In the genomic region with DNA sequence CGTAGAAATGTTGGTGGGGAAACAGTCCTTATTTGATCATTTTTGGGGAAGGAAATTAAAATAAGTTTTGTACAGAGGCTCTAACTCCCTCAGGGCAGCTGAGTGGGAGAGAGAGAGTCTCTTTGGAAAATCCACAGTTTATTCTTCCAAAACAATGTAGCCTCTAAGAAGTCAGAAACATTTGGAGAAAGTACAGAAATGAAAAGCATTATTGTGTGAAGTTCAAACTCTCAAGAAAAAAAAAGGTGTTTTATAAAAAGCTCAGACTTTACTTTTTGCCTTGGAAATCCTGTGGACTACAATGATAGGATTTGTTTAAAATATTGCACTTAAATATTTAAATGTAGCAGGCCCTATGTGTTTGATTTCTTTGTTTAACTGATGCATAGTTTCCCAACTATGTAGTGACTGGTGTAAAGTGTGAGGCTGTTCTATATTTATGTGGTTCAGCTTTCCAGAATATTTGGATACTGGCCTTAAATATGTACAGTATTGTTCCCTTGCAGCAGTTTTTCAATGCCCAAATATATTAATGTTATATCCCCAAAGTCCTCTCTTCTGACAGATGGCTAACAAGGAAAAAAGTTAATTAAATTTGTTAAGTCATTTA, we compare ENCODE assay signal across 31 cellular contexts.
DNase-seq lines count a peak whose midpoint lies in the region; ATAC-seq, FAIRE-seq and TF ChIP-seq lines count a peak whose summit lies in the region.
"Had no signal": no experiment of that assay in that cellular context is flagged by ENCODE, and none has a peak within 500 bp of the region (broad histone marks: within the 10 kb centered on the region; RNA-seq: fewer than 3 reads in every experiment).

No MANE protein-coding gene starts in this region.

- CTCF ChIA-PET in PC-3 (lab: Charles Lee) = no interaction called here

- H3K27me3 ChIP-seq in PC-3 (ENCODE audit: low read length) (no peaks in the 10 kb centered on the region), tibial artery (no peaks in the 10 kb centered on the region)
- H3K27me3 ChIP-seq: dorsolateral prefrontal cortex, thyroid gland had no signal

- 0 out of 2 replicates have a peak overlapping the region, but pooled peaks have one; percentile 31 for H2AFZ ChIP-seq in PC-3 (ENCODE audit: low read length)

- H3K9me3 Mint-ChIP-seq in mesothelial cell of epicardium = peaks cover 9% of the 10 kb centered on the region

- H3K4me1 Mint-ChIP-seq in mesothelial cell of epicardium = peaks cover 30% of the 10 kb centered on the region
- H3K4me1 Mint-ChIP-seq: activated T-helper 17 cell treated with anti-CD3 and anti-CD28 coated beads, Interleukin-2, amount 50 U/mL, for 72 hours; central memory CD8-positive, alpha-beta T cell; memory B cell; T-cell had no signal

- intact Hi-C loops in PC-3 (cut with micrococcal nuclease) (no loop called here), tibial artery (cut with DNase I; ENCODE audit: low total_unique reads) (no loop called here)

- no peak for FAIRE-seq in GM19239 (lab: Jason Lieb, UNC)
- FAIRE-seq: K562 had no signal

- H3K9me2 ChIP-seq in PC-3 (replicated peaks; ENCODE audit: low read length) = no peaks in the 10 kb centered on the region

- no peaks in the 10 kb centered on the region for H3K4me1 ChIP-seq in PC-3 (ENCODE audit: insufficient read depth, low read length)
- H3K4me1 ChIP-seq in tibial artery = peaks cover 0 to 38% (median 16%) of the 10 kb centered on the region in 4 donors
- H3K4me1 ChIP-seq: BE2C, thyroid gland had no signal

- no peak overlapping the region for H3K4me3 Mint-ChIP-seq in mesothelial cell of epicardium
- H3K4me3 Mint-ChIP-seq: activated naive CD8-positive, alpha-beta T cell; activated T-helper 17 cell treated with anti-CD3 and anti-CD28 coated beads, Interleukin-2, amount 50 U/mL, for 72 hours; central memory CD8-positive, alpha-beta T cell; memory B cell; stimulated activated naive CD8-positive, alpha-beta T cell treated with anti-CD3 and anti-CD28 coated beads, Interleukin-15, Interleukin-2, amounts not matched to agents 100 ng/mL and 50 ng/mL, for 24 hours; T-cell had no signal

- H3K9me3 ChIP-seq in PC-3 (ENCODE audit: low read length) = 0 out of 2 replicates have a peak, but pooled peaks cover 5% of the 10 kb centered on the region
- peaks cover 0 to 14% (median 0%) of the 10 kb centered on the region in 3 donors for H3K9me3 ChIP-seq in tibial artery
- H3K9me3 ChIP-seq: BE2C, HAP-1, thyroid gland had no signal

- TF ChIP-seq CTCF in PC-3 (conservative IDR thresholded peaks at IDR 0.05; ENCODE audit: low read depth, low read length) = no peak
- TF ChIP-seq CTCF in coronary artery (IDR thresholded peaks at IDR 0.05) = no peak
- TF ChIP-seq CTCF in mesothelial cell of epicardium (IDR thresholded peaks at IDR 0.05; ENCODE audit: unreplicated experiment) = no peak
- TF ChIP-seq CTCF in tibial artery (IDR thresholded peaks at IDR 0.05) = no peak

- POLR2A ChIA-PET in PC-3 (lab: Charles Lee; ENCODE audit: unreplicated experiment) = no interaction called here

- H3K4me2 ChIP-seq in PC-3 (ENCODE audit: low read length) = no peak overlapping the region

- ATAC-seq in PC-3 (no peak), HG02973 (IDR thresholded peaks at IDR 0.05; ENCODE audit: unreplicated experiment) (no peak)
- ATAC-seq: activated T-helper 17 cell treated with anti-CD3 and anti-CD28 coated beads, Interleukin-2, amount 50 U/mL, for 72 hours; K562; Panc1; T-cell had no signal

- no peaks in the 10 kb centered on the region for H3K27me3 Mint-ChIP-seq in mesothelial cell of epicardium (ENCODE audit: low read depth)
- H3K27me3 Mint-ChIP-seq: central memory CD8-positive, alpha-beta T cell had no signal

- no peaks in the 10 kb centered on the region for H3K36me3 Mint-ChIP-seq in mesothelial cell of epicardium
- H3K36me3 Mint-ChIP-seq: activated naive CD8-positive, alpha-beta T cell; T-cell had no signal

- H3K79me2 ChIP-seq in PC-3 (ENCODE audit: low read length) = no peaks in the 10 kb centered on the region

- no peak overlapping the region for H3K27ac ChIP-seq in PC-3 (ENCODE audit: low read length)
- H3K27ac ChIP-seq in coronary artery = peak overlapping the region; percentile 17 to 51
- H3K27ac ChIP-seq in tibial artery = peak overlapping the region; percentile 68 to 74
- H3K27ac ChIP-seq: thyroid gland had no signal

- peak overlapping the region; percentile 47 for H3K27ac Mint-ChIP-seq in mesothelial cell of epicardium
- H3K27ac Mint-ChIP-seq: activated naive CD8-positive, alpha-beta T cell; activated T-helper 17 cell treated with anti-CD3 and anti-CD28 coated beads, Interleukin-2, amount 50 U/mL, for 72 hours; memory B cell; stimulated activated naive CD8-positive, alpha-beta T cell treated with anti-CD3 and anti-CD28 coated beads, Interleukin-15, Interleukin-2, amounts not matched to agents 100 ng/mL and 50 ng/mL, for 24 hours; T-cell had no signal

- H3K9ac ChIP-seq in PC-3 (ENCODE audit: low read length) = no peak overlapping the region

- no peaks in the 10 kb centered on the region for H4K20me1 ChIP-seq in PC-3 (ENCODE audit: low read length)

- no TSS peak for BruUV-seq in PC-3 (replicated peaks; lab: Mats Ljungman, UMichigan)

- H3F3A ChIP-seq in PC-3 (ENCODE audit: low read length, unreplicated experiment) = no peaks in the 10 kb centered on the region

- no peaks in the 10 kb centered on the region for H3K36me3 ChIP-seq in PC-3 (ENCODE audit: low read depth, low read length)
- no peaks in the 10 kb centered on the region for H3K36me3 ChIP-seq in tibial artery
- H3K36me3 ChIP-seq: BE2C, HAP-1, thyroid gland had no signal

- H3K4me3 ChIP-seq in PC-3 (ENCODE audit: low read length) (no peak overlapping the region), coronary artery (no peak overlapping the region), tibial artery (peak overlapping the region in 1 of 2 donors; percentile 4)
- H3K4me3 ChIP-seq: HAP-1, K562, skin epidermis, thyroid gland had no signal

- DNase-seq in PC-3 (no peak), coronary artery (ENCODE audit: low spot score) (no peak), mesothelial cell of epicardium (ENCODE audit: low spot score in 2 of 2, unreplicated experiment in 2 of 2) (no peak), tibial artery (no peak), GM19239 (ENCODE audit: insufficient read length, low spot score) (no peak), NCI-H345 treated with DMSO at 0.1 percent for 48 hours (lab: John Stamatoyannopoulos, UW; ENCODE audit: unreplicated experiment) (no peak)
- DNase-seq: ACHN; activated CD4-positive, alpha-beta T cell treated with anti-CD3 and anti-CD28 coated beads, Interleukin-2, amount 50 U/mL, for 48 hours; activated CD4-positive, CD25-positive, alpha-beta regulatory T cell; activated CD8-positive, alpha-beta memory T cell treated with anti-CD3 and anti-CD28 coated beads, Interleukin-2, amount 50 U/mL, for 4 hours; BE2C; DMS153; dorsolateral prefrontal cortex; head of caudate nucleus; NCI-H1105 treated with DMSO at 0.1 percent for 48 hours; NCI-H2029; NCI-H69; nucleus accumbens; SHP77; T-cell; thyroid gland had no signal
